ENCODE assay signal across 1 cellular context in the genomic region with DNA sequence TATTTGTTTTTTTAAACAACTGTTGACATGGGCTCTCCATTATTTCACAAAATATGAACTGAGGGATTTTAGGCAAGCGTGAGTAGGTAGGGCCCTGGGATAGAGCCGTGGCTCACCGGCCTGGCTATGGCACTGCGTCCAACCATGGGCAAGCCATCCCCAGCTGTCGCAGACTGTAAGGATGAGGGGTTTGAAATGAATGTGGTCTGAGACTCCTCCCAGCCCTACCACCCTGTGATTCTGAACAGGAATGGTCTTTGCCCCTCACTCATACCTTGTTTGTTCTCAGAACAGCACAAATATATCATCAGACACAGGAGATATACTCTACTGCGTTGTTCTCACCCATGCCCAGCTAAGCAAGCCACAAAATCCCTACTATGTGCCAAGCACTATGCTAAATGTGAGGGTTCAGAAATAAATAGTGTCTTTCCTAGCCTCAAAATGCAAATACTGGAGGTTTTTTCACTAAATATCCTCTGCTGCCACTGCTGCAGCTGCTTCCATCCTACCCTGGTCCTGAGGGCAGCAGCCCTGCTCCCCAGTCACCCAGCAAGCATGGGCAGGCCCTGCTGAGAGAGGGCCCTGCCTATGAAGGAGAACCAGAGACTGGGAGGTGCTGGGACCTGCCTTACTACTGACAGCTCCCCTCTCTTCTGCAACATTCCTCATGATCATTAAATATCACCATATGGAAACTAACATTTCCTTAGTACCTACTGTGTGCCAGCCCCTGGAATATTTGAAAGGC.
TF ChIP-seq lines count a peak whose summit lies in the region.

No MANE protein-coding gene starts in this region.

TF ChIP-seq in HepG2, 621 proteins besides CTCF, POLR2A, EP300 and RAD21 (continued from another document):
- TF ChIP-seq, protein P1, sequence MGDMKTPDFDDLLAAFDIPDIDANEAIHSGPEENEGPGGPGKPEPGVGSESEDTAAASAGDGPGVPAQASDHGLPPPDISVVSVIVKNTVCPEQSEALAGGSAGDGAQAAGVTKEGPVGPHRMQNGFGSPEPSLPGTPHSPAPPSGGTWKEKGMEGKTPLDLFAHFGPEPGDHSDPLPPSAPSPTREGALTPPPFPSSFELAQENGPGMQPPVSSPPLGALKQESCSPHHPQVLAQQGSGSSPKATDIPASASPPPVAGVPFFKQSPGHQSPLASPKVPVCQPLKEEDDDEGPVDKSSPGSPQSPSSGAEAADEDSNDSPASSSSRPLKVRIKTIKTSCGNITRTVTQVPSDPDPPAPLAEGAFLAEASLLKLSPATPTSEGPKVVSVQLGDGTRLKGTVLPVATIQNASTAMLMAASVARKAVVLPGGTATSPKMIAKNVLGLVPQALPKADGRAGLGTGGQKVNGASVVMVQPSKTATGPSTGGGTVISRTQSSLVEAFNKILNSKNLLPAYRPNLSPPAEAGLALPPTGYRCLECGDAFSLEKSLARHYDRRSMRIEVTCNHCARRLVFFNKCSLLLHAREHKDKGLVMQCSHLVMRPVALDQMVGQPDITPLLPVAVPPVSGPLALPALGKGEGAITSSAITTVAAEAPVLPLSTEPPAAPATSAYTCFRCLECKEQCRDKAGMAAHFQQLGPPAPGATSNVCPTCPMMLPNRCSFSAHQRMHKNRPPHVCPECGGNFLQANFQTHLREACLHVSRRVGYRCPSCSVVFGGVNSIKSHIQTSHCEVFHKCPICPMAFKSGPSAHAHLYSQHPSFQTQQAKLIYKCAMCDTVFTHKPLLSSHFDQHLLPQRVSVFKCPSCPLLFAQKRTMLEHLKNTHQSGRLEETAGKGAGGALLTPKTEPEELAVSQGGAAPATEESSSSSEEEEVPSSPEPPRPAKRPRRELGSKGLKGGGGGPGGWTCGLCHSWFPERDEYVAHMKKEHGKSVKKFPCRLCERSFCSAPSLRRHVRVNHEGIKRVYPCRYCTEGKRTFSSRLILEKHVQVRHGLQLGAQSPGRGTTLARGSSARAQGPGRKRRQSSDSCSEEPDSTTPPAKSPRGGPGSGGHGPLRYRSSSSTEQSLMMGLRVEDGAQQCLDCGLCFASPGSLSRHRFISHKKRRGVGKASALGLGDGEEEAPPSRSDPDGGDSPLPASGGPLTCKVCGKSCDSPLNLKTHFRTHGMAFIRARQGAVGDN (CRISPR knock-in tag; IDR thresholded peaks at IDR 0.05), result peak; percentile 79
- TF ChIP-seq TP53 (CRISPR knock-in tag; conservative IDR thresholded peaks at IDR 0.05) (0 out of 2 replicates have a peak, but pooled peaks have one; percentile 55), ZMYM2 (CRISPR knock-in tag; IDR thresholded peaks at IDR 0.05) (peak; percentile 70; the same call in 1 of the 2 replicates), ZSCAN29 (CRISPR knock-in tag; conservative IDR thresholded peaks at IDR 0.05) (0 out of 2 replicates have a peak, but pooled peaks have one; percentile 43), POLR2AphosphoS2 (IDR thresholded peaks at IDR 0.05; ENCODE audit: low read depth, low read length) (no peak), MED1 (CRISPR knock-in tag; IDR thresholded peaks at IDR 0.05) (0 out of 2 replicates have a peak, but pooled peaks have one; percentile 7), ZMYM4 (CRISPR knock-in tag; IDR thresholded peaks at IDR 0.05) (peak; percentile 35), HNF4A (CRISPR knock-in tag; IDR thresholded peaks at IDR 0.05) (peak; percentile 40), ELF3 (CRISPR knock-in tag; IDR thresholded peaks at IDR 0.05) (0 out of 2 replicates have a peak, but pooled peaks have one; percentile 15), GATAD2A (CRISPR knock-in tag; IDR thresholded peaks at IDR 0.05) (peak; percentile 56)
- TF ChIP-seq, protein P2, sequence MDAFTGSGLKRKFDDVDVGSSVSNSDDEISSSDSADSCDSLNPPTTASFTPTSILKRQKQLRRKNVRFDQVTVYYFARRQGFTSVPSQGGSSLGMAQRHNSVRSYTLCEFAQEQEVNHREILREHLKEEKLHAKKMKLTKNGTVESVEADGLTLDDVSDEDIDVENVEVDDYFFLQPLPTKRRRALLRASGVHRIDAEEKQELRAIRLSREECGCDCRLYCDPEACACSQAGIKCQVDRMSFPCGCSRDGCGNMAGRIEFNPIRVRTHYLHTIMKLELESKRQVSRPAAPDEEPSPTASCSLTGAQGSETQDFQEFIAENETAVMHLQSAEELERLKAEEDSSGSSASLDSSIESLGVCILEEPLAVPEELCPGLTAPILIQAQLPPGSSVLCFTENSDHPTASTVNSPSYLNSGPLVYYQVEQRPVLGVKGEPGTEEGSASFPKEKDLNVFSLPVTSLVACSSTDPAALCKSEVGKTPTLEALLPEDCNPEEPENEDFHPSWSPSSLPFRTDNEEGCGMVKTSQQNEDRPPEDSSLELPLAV (CRISPR knock-in tag; conservative IDR thresholded peaks at IDR 0.05; ENCODE audit: low read depth), result no peak
- TF ChIP-seq, protein P3, sequence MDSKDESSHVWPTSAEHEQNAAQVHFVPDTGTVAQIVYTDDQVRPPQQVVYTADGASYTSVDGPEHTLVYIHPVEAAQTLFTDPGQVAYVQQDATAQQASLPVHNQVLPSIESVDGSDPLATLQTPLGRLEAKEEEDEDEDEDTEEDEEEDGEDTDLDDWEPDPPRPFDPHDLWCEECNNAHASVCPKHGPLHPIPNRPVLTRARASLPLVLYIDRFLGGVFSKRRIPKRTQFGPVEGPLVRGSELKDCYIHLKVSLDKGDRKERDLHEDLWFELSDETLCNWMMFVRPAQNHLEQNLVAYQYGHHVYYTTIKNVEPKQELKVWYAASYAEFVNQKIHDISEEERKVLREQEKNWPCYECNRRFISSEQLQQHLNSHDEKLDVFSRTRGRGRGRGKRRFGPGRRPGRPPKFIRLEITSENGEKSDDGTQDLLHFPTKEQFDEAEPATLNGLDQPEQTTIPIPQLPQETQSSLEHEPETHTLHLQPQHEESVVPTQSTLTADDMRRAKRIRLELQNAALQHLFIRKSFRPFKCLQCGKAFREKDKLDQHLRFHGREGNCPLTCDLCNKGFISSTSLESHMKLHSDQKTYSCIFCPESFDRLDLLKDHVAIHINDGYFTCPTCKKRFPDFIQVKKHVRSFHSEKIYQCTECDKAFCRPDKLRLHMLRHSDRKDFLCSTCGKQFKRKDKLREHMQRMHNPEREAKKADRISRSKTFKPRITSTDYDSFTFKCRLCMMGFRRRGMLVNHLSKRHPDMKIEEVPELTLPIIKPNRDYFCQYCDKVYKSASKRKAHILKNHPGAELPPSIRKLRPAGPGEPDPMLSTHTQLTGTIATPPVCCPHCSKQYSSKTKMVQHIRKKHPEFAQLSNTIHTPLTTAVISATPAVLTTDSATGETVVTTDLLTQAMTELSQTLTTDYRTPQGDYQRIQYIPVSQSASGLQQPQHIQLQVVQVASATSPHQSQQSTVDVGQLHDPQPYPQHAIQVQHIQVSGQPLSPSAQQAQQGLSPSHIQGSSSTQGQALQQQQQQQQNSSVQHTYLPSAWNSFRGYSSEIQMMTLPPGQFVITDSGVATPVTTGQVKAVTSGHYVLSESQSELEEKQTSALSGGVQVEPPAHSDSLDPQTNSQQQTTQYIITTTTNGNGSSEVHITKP (CRISPR knock-in tag; IDR thresholded peaks at IDR 0.05; ENCODE audit: low read depth), result 0 out of 2 replicates have a peak, but pooled peaks have one; percentile 25
- TF ChIP-seq, protein P4, sequence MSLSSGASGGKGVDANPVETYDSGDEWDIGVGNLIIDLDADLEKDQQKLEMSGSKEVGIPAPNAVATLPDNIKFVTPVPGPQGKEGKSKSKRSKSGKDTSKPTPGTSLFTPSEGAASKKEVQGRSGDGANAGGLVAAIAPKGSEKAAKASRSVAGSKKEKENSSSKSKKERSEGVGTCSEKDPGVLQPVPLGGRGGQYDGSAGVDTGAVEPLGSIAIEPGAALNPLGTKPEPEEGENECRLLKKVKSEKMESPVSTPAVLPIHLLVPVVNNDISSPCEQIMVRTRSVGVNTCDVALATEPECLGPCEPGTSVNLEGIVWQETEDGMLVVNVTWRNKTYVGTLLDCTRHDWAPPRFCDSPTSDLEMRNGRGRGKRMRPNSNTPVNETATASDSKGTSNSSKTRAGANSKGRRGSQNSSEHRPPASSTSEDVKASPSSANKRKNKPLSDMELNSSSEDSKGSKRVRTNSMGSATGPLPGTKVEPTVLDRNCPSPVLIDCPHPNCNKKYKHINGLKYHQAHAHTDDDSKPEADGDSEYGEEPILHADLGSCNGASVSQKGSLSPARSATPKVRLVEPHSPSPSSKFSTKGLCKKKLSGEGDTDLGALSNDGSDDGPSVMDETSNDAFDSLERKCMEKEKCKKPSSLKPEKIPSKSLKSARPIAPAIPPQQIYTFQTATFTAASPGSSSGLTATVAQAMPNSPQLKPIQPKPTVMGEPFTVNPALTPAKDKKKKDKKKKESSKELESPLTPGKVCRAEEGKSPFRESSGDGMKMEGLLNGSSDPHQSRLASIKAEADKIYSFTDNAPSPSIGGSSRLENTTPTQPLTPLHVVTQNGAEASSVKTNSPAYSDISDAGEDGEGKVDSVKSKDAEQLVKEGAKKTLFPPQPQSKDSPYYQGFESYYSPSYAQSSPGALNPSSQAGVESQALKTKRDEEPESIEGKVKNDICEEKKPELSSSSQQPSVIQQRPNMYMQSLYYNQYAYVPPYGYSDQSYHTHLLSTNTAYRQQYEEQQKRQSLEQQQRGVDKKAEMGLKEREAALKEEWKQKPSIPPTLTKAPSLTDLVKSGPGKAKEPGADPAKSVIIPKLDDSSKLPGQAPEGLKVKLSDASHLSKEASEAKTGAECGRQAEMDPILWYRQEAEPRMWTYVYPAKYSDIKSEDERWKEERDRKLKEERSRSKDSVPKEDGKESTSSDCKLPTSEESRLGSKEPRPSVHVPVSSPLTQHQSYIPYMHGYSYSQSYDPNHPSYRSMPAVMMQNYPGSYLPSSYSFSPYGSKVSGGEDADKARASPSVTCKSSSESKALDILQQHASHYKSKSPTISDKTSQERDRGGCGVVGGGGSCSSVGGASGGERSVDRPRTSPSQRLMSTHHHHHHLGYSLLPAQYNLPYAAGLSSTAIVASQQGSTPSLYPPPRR (CRISPR knock-in tag; IDR thresholded peaks at IDR 0.05; ENCODE audit: borderline replicate concordance), result peak; percentile 49; the same call in 1 of the 2 replicates
- TF ChIP-seq, protein P5, sequence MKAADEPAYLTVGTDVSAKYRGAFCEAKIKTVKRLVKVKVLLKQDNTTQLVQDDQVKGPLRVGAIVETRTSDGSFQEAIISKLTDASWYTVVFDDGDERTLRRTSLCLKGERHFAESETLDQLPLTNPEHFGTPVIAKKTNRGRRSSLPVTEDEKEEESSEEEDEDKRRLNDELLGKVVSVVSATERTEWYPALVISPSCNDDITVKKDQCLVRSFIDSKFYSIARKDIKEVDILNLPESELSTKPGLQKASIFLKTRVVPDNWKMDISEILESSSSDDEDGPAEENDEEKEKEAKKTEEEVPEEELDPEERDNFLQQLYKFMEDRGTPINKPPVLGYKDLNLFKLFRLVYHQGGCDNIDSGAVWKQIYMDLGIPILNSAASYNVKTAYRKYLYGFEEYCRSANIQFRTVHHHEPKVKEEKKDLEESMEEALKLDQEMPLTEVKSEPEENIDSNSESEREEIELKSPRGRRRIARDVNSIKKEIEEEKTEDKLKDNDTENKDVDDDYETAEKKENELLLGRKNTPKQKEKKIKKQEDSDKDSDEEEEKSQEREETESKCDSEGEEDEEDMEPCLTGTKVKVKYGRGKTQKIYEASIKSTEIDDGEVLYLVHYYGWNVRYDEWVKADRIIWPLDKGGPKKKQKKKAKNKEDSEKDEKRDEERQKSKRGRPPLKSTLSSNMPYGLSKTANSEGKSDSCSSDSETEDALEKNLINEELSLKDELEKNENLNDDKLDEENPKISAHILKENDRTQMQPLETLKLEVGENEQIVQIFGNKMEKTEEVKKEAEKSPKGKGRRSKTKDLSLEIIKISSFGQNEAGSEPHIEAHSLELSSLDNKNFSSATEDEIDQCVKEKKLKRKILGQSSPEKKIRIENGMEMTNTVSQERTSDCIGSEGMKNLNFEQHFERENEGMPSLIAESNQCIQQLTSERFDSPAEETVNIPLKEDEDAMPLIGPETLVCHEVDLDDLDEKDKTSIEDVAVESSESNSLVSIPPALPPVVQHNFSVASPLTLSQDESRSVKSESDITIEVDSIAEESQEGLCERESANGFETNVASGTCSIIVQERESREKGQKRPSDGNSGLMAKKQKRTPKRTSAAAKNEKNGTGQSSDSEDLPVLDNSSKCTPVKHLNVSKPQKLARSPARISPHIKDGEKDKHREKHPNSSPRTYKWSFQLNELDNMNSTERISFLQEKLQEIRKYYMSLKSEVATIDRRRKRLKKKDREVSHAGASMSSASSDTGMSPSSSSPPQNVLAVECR (CRISPR knock-in tag; IDR thresholded peaks at IDR 0.05; ENCODE audit: borderline replicate concordance), result peak; percentile 47; the same call in 1 of the 2 replicates
